19 cellular contexts compared by ENCODE assay signal in the genomic region with DNA sequence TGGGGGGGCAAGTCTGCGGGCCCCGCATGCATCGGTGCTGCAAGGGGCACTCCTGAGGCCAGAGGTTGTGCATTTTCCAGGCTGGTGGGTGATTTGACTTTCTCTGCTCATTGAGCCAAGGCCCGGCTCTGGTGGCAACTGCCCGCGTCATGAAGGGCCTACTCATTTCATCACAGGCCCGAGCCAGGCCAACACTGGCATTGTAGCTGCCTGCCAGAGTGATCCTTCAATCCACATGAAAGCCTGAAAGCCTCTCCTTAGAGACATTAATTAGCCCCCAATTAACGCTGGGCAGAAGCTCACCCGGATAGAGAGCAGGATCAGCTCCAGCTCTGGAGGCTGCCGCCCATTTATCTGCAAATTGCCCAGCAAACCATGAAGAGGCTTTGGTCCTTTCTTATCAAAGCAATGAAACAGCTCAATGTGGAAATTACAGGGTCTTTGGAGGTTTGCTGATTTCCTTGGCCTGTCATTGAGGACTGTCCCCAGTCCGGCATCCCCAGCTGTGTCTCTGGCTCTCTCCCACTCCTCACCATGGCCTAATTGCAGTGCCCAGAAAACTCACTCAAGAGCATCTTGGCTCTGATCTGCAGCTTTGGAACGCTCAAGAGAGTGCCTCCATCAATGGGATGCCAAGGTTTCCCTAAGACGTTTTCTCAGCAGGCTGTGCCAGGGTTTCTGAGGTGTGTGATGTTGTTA. TPM values are rescaled to one million over a fixed set of nuclear protein-coding genes. Genes with fewer than 3 reads are reported as not detected.
DNase-seq lines count a peak whose midpoint lies in the region; ATAC-seq and TF ChIP-seq lines count a peak whose summit lies in the region.
"Had no signal": no experiment of that assay in that cellular context is flagged by ENCODE, and none has a peak within 500 bp of the region (broad histone marks: within the 10 kb centered on the region; RNA-seq: fewer than 3 reads in every experiment).

No MANE protein-coding gene starts in this region.

- peaks cover 5% of the 10 kb centered on the region for H3K36me3 Mint-ChIP-seq in natural killer cell treated with Interleukin-12 subunit alpha and Interleukin-12 subunit beta and Interleukin-15 and Interleukin-18, amount 100 ng/mL, for 72 hours
- H3K36me3 Mint-ChIP-seq in natural killer cell (no peaks in the 10 kb centered on the region), MCF 10A (ENCODE audit: insufficient read depth, unreplicated experiment) (no peaks in the 10 kb centered on the region), T-cell (no peaks in the 10 kb centered on the region)

- 88% methylated on average over 9 of the region's 13 CpGs for WGBS in esophagus muscularis mucosa

- no peak for TF ChIP-seq POLR2A in esophagus muscularis mucosa (IDR thresholded peaks at IDR 0.05; ENCODE audit: low read depth)

- no peaks in the 10 kb centered on the region for H3K4me1 Mint-ChIP-seq in natural killer cell treated with Interleukin-12 subunit alpha and Interleukin-12 subunit beta and Interleukin-15 and Interleukin-18, amount 100 ng/mL, for 72 hours (ENCODE audit: low read depth in 2 of 2)
- H3K4me1 Mint-ChIP-seq in natural killer cell (no peaks in the 10 kb centered on the region), MCF 10A (ENCODE audit: insufficient read depth, unreplicated experiment) (peaks cover 10% of the 10 kb centered on the region), T-cell (no peaks in the 10 kb centered on the region)

- no peaks in the 10 kb centered on the region for H3K4me1 ChIP-seq in esophagus muscularis mucosa

- H3K4me3 ChIP-seq in esophagus muscularis mucosa = no peak overlapping the region
- H3K4me3 ChIP-seq: GM12878, GM23248, K562 had no signal

- H3K4me3 Mint-ChIP-seq in natural killer cell treated with Interleukin-12 subunit alpha and Interleukin-12 subunit beta and Interleukin-15 and Interleukin-18, amount 100 ng/mL, for 72 hours = no peak overlapping the region
- H3K4me3 Mint-ChIP-seq in natural killer cell = no peak overlapping the region
- H3K4me3 Mint-ChIP-seq in MCF 10A (ENCODE audit: unreplicated experiment) = no peak overlapping the region
- H3K4me3 Mint-ChIP-seq in T-cell = no peak overlapping the region
- H3K4me3 Mint-ChIP-seq: HFFc6 had no signal

- no peak overlapping the region for H3K27ac Mint-ChIP-seq in natural killer cell treated with Interleukin-12 subunit alpha and Interleukin-12 subunit beta and Interleukin-15 and Interleukin-18, amount 100 ng/mL, for 72 hours
- H3K27ac Mint-ChIP-seq in natural killer cell (no peak overlapping the region), MCF 10A (ENCODE audit: low read depth, unreplicated experiment) (no peak overlapping the region), T-cell (no peak overlapping the region)
- H3K27ac Mint-ChIP-seq: HFFc6 had no signal

- intact Hi-C loops in natural killer cell (cut with micrococcal nuclease) = no loop called here
- intact Hi-C loops in esophagus muscularis mucosa (cut with DNase I) = no loop called here
- intact Hi-C loops in MCF 10A (cut with micrococcal nuclease) = no loop called here

- H3K27ac ChIP-seq in caudate nucleus (ENCODE audit: low read depth, low read length) (peak overlapping the region; percentile 30), esophagus muscularis mucosa (replicated peaks in 1 of 4) (no peak overlapping the region)
- H3K27ac ChIP-seq: C4-2B, GM23248, HL-60 had no signal

- peaks cover 13 to 28% of the 10 kb centered on the region in 2 donors for H3K27me3 Mint-ChIP-seq in natural killer cell treated with Interleukin-12 subunit alpha and Interleukin-12 subunit beta and Interleukin-15 and Interleukin-18, amount 100 ng/mL, for 72 hours
- peaks cover 12 to 34% of the 10 kb centered on the region in 2 donors for H3K27me3 Mint-ChIP-seq in natural killer cell (ENCODE audit: low read depth in 2 of 2)
- peaks cover 28% of the 10 kb centered on the region for H3K27me3 Mint-ChIP-seq in MCF 10A (ENCODE audit: insufficient read depth, unreplicated experiment)
- peaks cover 4 to 15% of the 10 kb centered on the region in 2 donors for H3K27me3 Mint-ChIP-seq in T-cell

- no peak for TF ChIP-seq EP300 in esophagus muscularis mucosa (IDR thresholded peaks at IDR 0.05)

- TF ChIP-seq CTCF in natural killer cell (IDR thresholded peaks at IDR 0.05) = no peak
- TF ChIP-seq CTCF in esophagus muscularis mucosa (IDR thresholded peaks at IDR 0.05) = no peak
- TF ChIP-seq CTCF in MCF 10A (IDR thresholded peaks at IDR 0.05; ENCODE audit: unreplicated experiment) = no peak

- POLR2A ChIA-PET in MCF 10A (lab: Yijun Ruan, JAX) = interaction anchor here (0.9 to 1.0 kb wide), 2 partner anchors 14 kb away, joined by 3 read pairs; no protein-coding TSS in a partner anchor
- POLR2A ChIA-PET in T-cell (lab: Charles Lee) = no interaction called here

- no peaks in the 10 kb centered on the region for H3K9me3 ChIP-seq in esophagus muscularis mucosa

- H3K36me3 ChIP-seq in esophagus muscularis mucosa = no peaks in the 10 kb centered on the region

- no peaks in the 10 kb centered on the region for H3K9me3 Mint-ChIP-seq in natural killer cell treated with Interleukin-12 subunit alpha and Interleukin-12 subunit beta and Interleukin-15 and Interleukin-18, amount 100 ng/mL, for 72 hours
- H3K9me3 Mint-ChIP-seq in natural killer cell (no peaks in the 10 kb centered on the region), MCF 10A (ENCODE audit: unreplicated experiment) (no peaks in the 10 kb centered on the region), T-cell (peaks cover 0 to 5% (median 0%) of the 10 kb centered on the region in 3 donors)
- H3K9me3 Mint-ChIP-seq: HFFc6 had no signal

- no peaks in the 10 kb centered on the region for H3K27me3 ChIP-seq in esophagus muscularis mucosa

- no TSS peak for BruUV-seq in MCF 10A (replicated peaks; lab: Mats Ljungman, UMichigan)

- CTCF ChIA-PET in MCF 10A (lab: Yijun Ruan, JAX) (interaction anchor here (0.5 kb wide), 1 partner anchor 52 kb away, joined by 5 read pairs; no protein-coding TSS in a partner anchor), T-cell (lab: Charles Lee) (no interaction called here)

- peak; percentile 43 to 45 for ATAC-seq in natural killer cell treated with Interleukin-12 subunit alpha and Interleukin-12 subunit beta and Interleukin-15 and Interleukin-18, amount 100 ng/mL, for 72 hours
- ATAC-seq in natural killer cell = no peak
- ATAC-seq in T-cell (replicated peaks in 1 of 4) = no peak
- ATAC-seq: GM12878, K562 had no signal

- DNase-seq in natural killer cell treated with Interleukin-12 subunit alpha and Interleukin-12 subunit beta and Interleukin-15 and Interleukin-18, amount 100 ng/mL, for 72 hours (ENCODE audit: low spot score) = no peak
- DNase-seq in natural killer cell (no peak), caudate nucleus (lab: John Stamatoyannopoulos, UW) (peak in 35 of 61 donors; percentile 7 to 81 (median 34)), medulla oblongata (ENCODE audit: extremely low spot score) (peak; percentile 75), esophagus muscularis mucosa (ENCODE audit: extremely low spot score) (no peak), MCF 10A (ENCODE audit: unreplicated experiment) (no peak), amniotic stem cell (lab: John Stamatoyannopoulos, UW) (no peak), T-cell (no peak)
- DNase-seq: GM23248, HFFc6, NCI-H2171, NCI-H524 treated with DMSO at 0.1 percent for 48 hours had no signal

RNA-seq across cellular contexts. Expression of gene STUM, which starts 50.4 kb away (rescaled TPM):
- total RNA-seq in natural killer cell treated with Interleukin-12 subunit alpha and Interleukin-12 subunit beta and Interleukin-15 and Interleukin-18, amount 100 ng/mL, for 72 hours = not detected
- total RNA-seq in natural killer cell (not detected), esophagus muscularis mucosa (1 to 10 TPM; 3.1 to 7.6 (median 6.3) TPM), MCF 10A (2022) (0.37 and 0.56 TPM in 2 replicates), T-cell (under 1 TPM in 1 of 5 donors, not detected in 4; 0.10 TPM)
- total RNA-seq: G401, HFFc6, K562, OCI-LY7, RPMI7951 had no signal

Comparison
In these comparisons a context has a peak if more than half of its experiments do, and no peak if none do; other contexts are left out.
1. ATAC-seq: peak in natural killer cell treated with Interleukin-12 subunit alpha and Interleukin-12 subunit beta and Interleukin-15 and Interleukin-18, amount 100 ng/mL, for 72 hours (2 of 2); none in natural killer cell (0 of 3) and T-cell (0 of 4).
2. DNase-seq: peak in caudate nucleus (35 of 61) and medulla oblongata (single experiment); none in natural killer cell treated with Interleukin-12 subunit alpha and Interleukin-12 subunit beta and Interleukin-15 and Interleukin-18, amount 100 ng/mL, for 72 hours (single experiment), natural killer cell (single experiment), esophagus muscularis mucosa (single experiment), MCF 10A (single experiment), amniotic stem cell (single experiment) and T-cell (0 of 34).